20 cellular contexts compared by ENCODE assay signal in genomic region chr10:10684972-10685371, GRCh38.
"Had no signal": no experiment of that assay in that cellular context is flagged by ENCODE, and none has a peak within 500 bp of the region (broad histone marks: within the 10 kb centered on the region; RNA-seq: fewer than 3 reads in every experiment).

No MANE protein-coding gene starts in this region.

- H3K36me3 Mint-ChIP-seq: IgD-negative memory B cell had no signal

- H3K36me3 ChIP-seq: MG63, SJSA1 had no signal

- H3K4me3 ChIP-seq: MG63, SJSA1, SK-N-MC had no signal

- H3K27me3 ChIP-seq: MG63, SJSA1 had no signal

- H3K27ac Mint-ChIP-seq: IgD-negative memory B cell had no signal

- H3K4me1 ChIP-seq: SJSA1 had no signal

- H3K4me3 Mint-ChIP-seq: IgD-negative memory B cell had no signal

- H3K27ac ChIP-seq: HL-60, SJSA1, SK-N-MC had no signal

- H3K4me1 Mint-ChIP-seq: IgD-negative memory B cell had no signal

- H3K9me3 ChIP-seq: MG63, SJSA1 had no signal

- DNase-seq: Karpas-422, KBM-7, MG63, NCI-H1092 treated with DMSO at 0.1 percent for 48 hours, NCI-H1417, NCI-H1436 treated with DMSO at 0.1 percent for 48 hours, NCI-H1694, NCI-H187 treated with DMSO at 0.1 percent for 48 hours, NCI-H2029 treated with DMSO at 0.1 percent for 48 hours, NCI-H2227 treated with DMSO at 0.1 percent for 48 hours, NCI-H524, NCI-H526 treated with DMSO at 0.1 percent for 48 hours, NCI-H748 treated with DMSO at 0.1 percent for 48 hours, Right ventricle myocardium superior, RPMI8226, SIG-M5 had no signal
